13 cellular contexts compared by ENCODE assay signal in the genomic region with DNA sequence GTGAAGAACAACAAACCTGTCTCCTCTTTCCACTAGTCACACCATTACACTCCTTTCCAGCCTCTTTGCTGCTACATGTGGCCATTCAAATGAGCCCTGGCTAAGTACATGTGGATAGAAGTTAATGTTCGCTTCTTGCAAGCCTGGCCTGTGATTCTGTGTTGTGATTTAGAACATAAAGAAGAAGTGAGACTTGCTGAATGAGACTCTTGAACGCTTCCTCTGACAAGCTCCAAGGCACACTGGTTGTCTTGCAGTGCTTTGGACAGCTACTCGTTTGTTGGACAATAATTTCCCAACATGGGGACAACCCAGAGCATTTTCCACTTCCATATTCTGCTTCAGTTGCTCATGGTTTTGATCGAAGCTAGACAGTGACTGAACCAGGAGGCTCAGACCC. TPM values are rescaled to one million over a fixed set of nuclear protein-coding genes. Genes with fewer than 3 reads are reported as not detected.
DNase-seq lines count a peak whose midpoint lies in the region; ATAC-seq and TF ChIP-seq lines count a peak whose summit lies in the region.
"Had no signal": no experiment of that assay in that cellular context is flagged by ENCODE, and none has a peak within 500 bp of the region (broad histone marks: within the 10 kb centered on the region; RNA-seq: fewer than 3 reads in every experiment).

No MANE protein-coding gene starts in this region.

- TF ChIP-seq CTCF in left lung (IDR thresholded peaks at IDR 0.05) (no peak), esophagus squamous epithelium (IDR thresholded peaks at IDR 0.05) (no peak)

- no peak for TF ChIP-seq POLR2A in esophagus squamous epithelium (IDR thresholded peaks at IDR 0.05)

- ATAC-seq in GM18867 (IDR thresholded peaks at IDR 0.05; ENCODE audit: unreplicated experiment) (peak; percentile 52), GM21529 (IDR thresholded peaks at IDR 0.05; ENCODE audit: unreplicated experiment) (peak; percentile 64), HG03196 (IDR thresholded peaks at IDR 0.05; ENCODE audit: unreplicated experiment) (peak; percentile 43), left lung (peak; percentile 21), HG02840 (IDR thresholded peaks at IDR 0.05; ENCODE audit: low FRiP score, unreplicated experiment) (no peak)
- ATAC-seq: activated CD4-positive, alpha-beta T cell treated with anti-CD3 and anti-CD28 coated beads for 36 hours; gastroesophageal sphincter had no signal

- H3K4me3 ChIP-seq in left lung (no peak overlapping the region), esophagus squamous epithelium (no peak overlapping the region)
- H3K4me3 ChIP-seq: gastroesophageal sphincter, SJSA1 had no signal

- H3K27me3 ChIP-seq in left lung = no peaks in the 10 kb centered on the region
- H3K27me3 ChIP-seq in esophagus squamous epithelium = peaks cover 0 to 11% (median 0%) of the 10 kb centered on the region in 4 donors

- H3K36me3 ChIP-seq in left lung (no peaks in the 10 kb centered on the region), esophagus squamous epithelium (no peaks in the 10 kb centered on the region)
- H3K36me3 ChIP-seq: gastroesophageal sphincter, SJSA1 had no signal

- no peak overlapping the region for H3K27ac ChIP-seq in left lung
- no peak overlapping the region for H3K27ac ChIP-seq in esophagus squamous epithelium
- H3K27ac ChIP-seq: gastroesophageal sphincter, SJSA1 had no signal

- H3K9me3 ChIP-seq in left lung = no peaks in the 10 kb centered on the region
- H3K9me3 ChIP-seq in esophagus squamous epithelium = no peaks in the 10 kb centered on the region
- H3K9me3 ChIP-seq: gastroesophageal sphincter, SJSA1 had no signal

- intact Hi-C loops in left lung (cut with DNase I) (no loop called here), esophagus squamous epithelium (cut with DNase I) (no loop called here)

- no peaks in the 10 kb centered on the region for H3K4me1 ChIP-seq in left lung
- no peaks in the 10 kb centered on the region for H3K4me1 ChIP-seq in esophagus squamous epithelium
- H3K4me1 ChIP-seq: gastroesophageal sphincter, SJSA1 had no signal

- WGBS in esophagus squamous epithelium, 2 donors = 72 to 79% methylated on average over 4 of the region's 4 CpGs

- DNase-seq in left lung (no peak), esophagus squamous epithelium (lab: John Stamatoyannopoulos, UW) (no peak), HuH-7 (ENCODE audit: low spot score) (no peak)
- DNase-seq: activated CD4-positive, alpha-beta T cell treated with anti-CD3 and anti-CD28 coated beads for 36 hours; activated naive CD4-positive, alpha-beta T cell treated with anti-CD3 and anti-CD28 coated beads, Interleukin-2, amount 50 U/mL, for 16 hours; mammary epithelial cell; trophoblast cell had no signal

RNA-seq across cellular contexts. Expression of a gene that starts 57.3 kb away (rescaled TPM):
- total RNA-seq in left lung (1 to 10 TPM; 2.7 to 4.4 TPM), esophagus squamous epithelium (1 to 10 TPM; 2.3 to 3.8 (median 2.7) TPM)
